In the genomic region with DNA sequence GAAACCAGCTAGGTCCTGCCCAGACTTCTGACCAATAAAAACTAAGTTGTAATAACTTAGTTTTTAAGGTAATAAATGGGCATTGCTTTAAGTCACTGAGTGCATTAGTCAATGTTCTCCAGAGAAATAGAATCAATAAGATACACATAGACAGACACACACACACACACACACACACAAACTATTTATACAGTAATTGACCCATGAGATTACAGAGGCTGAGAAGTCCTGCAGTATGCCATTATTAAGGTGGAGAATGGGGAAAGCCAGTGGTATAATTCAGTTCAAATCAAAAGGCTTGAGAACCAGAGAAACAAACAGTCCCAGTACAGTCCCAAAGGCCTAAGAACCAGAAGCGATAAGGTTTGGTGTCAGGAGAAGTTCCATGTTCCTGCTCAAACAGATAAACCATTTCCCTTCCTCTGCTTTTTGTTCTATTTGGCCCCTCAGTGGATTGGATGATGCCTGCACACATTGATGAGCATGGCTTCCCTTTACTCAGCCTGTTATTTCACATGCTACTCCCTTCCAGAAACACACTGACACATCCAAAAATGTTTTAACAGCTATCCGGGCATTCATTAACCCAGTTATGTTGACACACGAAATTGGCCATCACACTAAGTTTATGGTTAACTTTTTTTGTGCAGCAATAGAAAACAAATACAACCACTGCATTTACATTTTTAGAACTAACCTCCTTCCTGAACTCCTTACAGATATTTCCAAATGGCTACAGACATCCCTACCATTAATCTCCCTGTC, we compare ENCODE assay signal across 22 cellular contexts.
"Had no signal": no experiment of that assay in that cellular context is flagged by ENCODE, and none has a peak within 500 bp of the region (broad histone marks: within the 10 kb centered on the region; RNA-seq: fewer than 3 reads in every experiment).

No MANE protein-coding gene starts in this region.

- H3K9me3 ChIP-seq: heart right ventricle, psoas muscle, right atrium auricular region, thoracic aorta, upper lobe of left lung had no signal

- H3K4me1 Mint-ChIP-seq: activated naive CD4-positive, alpha-beta T cell treated with anti-CD3 and anti-CD28 coated beads, Interleukin-2, amount 10 ng/mL, durations not matched to agents 7 days and 5 days; naive thymus-derived CD8-positive, alpha-beta T cell had no signal

- H3K4me3 ChIP-seq: heart right ventricle, psoas muscle, right atrium auricular region, thoracic aorta, upper lobe of left lung had no signal

- H3K4me1 ChIP-seq: heart right ventricle, psoas muscle, right atrium auricular region had no signal

- DNase-seq: activated CD4-positive, alpha-beta memory T cell treated with anti-CD3 and anti-CD28 coated beads for 36 hours; activated CD4-positive, alpha-beta T cell treated with anti-CD3 and anti-CD28 coated beads for 4 hours; activated CD4-positive, CD25-positive, alpha-beta regulatory T cell; activated effector memory CD4-positive, alpha-beta T cell treated with Interleukin-2 at 50 U/mL for 16 hours; activated naive CD4-positive, alpha-beta T cell treated with anti-CD3 and anti-CD28 coated beads, Interleukin-2, amount 10 ng/mL, durations not matched to agents 7 days and 5 days; activated T-cell treated with anti-CD3 and anti-CD28 coated beads, Interleukin-2, amount 50 U/mL, for 72 hours; amygdala; cerebellar nuclear complex; cortex of kidney; foreskin fibroblast; heart right ventricle; islet precursor cell; left ventricle myocardium superior; naive thymus-derived CD8-positive, alpha-beta T cell; psoas muscle; stimulated activated CD4-positive, alpha-beta T cell treated with anti-CD3 and anti-CD28 coated beads, Interleukin-4, amount 100 ng/mL, for 24 hours; stimulated activated naive CD4-positive, alpha-beta T cell treated with Interleukin-2 at 50 U/mL for 16 hours; T-helper 1 cell; upper lobe of left lung had no signal

- H3K4me3 Mint-ChIP-seq: activated CD4-positive, alpha-beta memory T cell treated with anti-CD3 and anti-CD28 coated beads for 36 hours; activated naive CD4-positive, alpha-beta T cell treated with anti-CD3 and anti-CD28 coated beads, Interleukin-2, amount 10 ng/mL, durations not matched to agents 7 days and 5 days; activated T-cell treated with anti-CD3 and anti-CD28 coated beads, Interleukin-2, amount 50 U/mL, for 72 hours; naive thymus-derived CD8-positive, alpha-beta T cell had no signal

- H3K27me3 ChIP-seq: heart right ventricle, right atrium auricular region, upper lobe of left lung had no signal

- H3K36me3 Mint-ChIP-seq: activated CD4-positive, alpha-beta memory T cell treated with anti-CD3 and anti-CD28 coated beads for 36 hours; activated naive CD4-positive, alpha-beta T cell treated with anti-CD3 and anti-CD28 coated beads, Interleukin-2, amount 10 ng/mL, durations not matched to agents 7 days and 5 days; naive thymus-derived CD8-positive, alpha-beta T cell had no signal

- H3K27me3 Mint-ChIP-seq: activated CD4-positive, alpha-beta memory T cell treated with anti-CD3 and anti-CD28 coated beads for 36 hours; activated naive CD4-positive, alpha-beta T cell treated with anti-CD3 and anti-CD28 coated beads, Interleukin-2, amount 10 ng/mL, durations not matched to agents 7 days and 5 days; naive thymus-derived CD8-positive, alpha-beta T cell had no signal

- H3K27ac Mint-ChIP-seq: activated CD4-positive, alpha-beta memory T cell treated with anti-CD3 and anti-CD28 coated beads for 36 hours; activated naive CD4-positive, alpha-beta T cell treated with anti-CD3 and anti-CD28 coated beads, Interleukin-2, amount 10 ng/mL, durations not matched to agents 7 days and 5 days; activated T-cell treated with anti-CD3 and anti-CD28 coated beads, Interleukin-2, amount 50 U/mL, for 72 hours; naive thymus-derived CD8-positive, alpha-beta T cell had no signal

- ATAC-seq: activated T-cell treated with anti-CD3 and anti-CD28 coated beads, Interleukin-2, amount 50 U/mL, for 72 hours; heart right ventricle; left ventricle myocardium superior; naive thymus-derived CD8-positive, alpha-beta T cell; psoas muscle had no signal

- H3K36me3 ChIP-seq: heart right ventricle, right atrium auricular region, thoracic aorta, upper lobe of left lung had no signal

- H3K27ac ChIP-seq: epithelial cell of prostate, heart right ventricle, psoas muscle, right atrium auricular region, thoracic aorta, upper lobe of left lung had no signal
